Comparison of ENCODE assay signal across 19 cellular contexts in the genomic region with DNA sequence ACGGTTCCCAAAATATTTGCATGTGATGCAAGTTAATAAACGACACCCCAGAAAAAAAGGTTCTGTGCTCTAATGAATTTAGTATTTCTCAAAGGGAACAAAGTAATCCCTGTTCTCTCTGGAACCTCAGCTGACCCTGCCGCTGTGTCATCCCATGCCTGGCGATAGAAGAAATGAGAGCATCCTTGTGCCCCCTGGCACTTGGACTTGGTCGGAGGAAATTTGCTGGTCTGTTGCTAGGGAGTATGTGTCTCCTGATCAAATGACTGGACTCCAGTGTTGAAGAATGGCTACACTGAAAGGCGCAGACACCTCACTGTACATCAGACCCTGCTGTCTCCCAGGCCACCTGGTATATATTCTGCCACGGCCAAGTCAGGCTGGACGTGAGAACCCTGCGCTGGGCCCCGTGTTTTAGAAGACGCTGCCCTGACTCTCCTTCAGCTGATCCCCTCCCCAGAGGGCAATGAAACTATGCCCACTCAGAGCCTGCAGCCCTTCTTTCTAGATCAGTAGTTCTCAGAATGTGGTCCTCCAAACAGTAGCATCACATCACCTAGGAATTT.
DNase-seq lines count a peak whose midpoint lies in the region; ATAC-seq and TF ChIP-seq lines count a peak whose summit lies in the region.
"Had no signal": no experiment of that assay in that cellular context is flagged by ENCODE, and none has a peak within 500 bp of the region (broad histone marks: within the 10 kb centered on the region; RNA-seq: fewer than 3 reads in every experiment).

No MANE protein-coding gene starts in this region.

- ATAC-seq in activated T-cell treated with anti-CD3 and anti-CD28 coated beads, Interleukin-2, amount 50 U/mL, for 72 hours (replicated peaks in 1 of 2) = no peak
- no peak for ATAC-seq in GM19467 (IDR thresholded peaks at IDR 0.05; ENCODE audit: unreplicated experiment)
- no peak for ATAC-seq in activated naive CD8-positive, alpha-beta T cell treated with anti-CD3 and anti-CD28 coated beads, Interleukin-2, amount 50 U/mL, for 24 hours

- DNase-seq in Ammon's horn (ENCODE audit: low spot score) (peak; percentile 71), SK-MEL-5 (ENCODE audit: low read depth, low spot score) (peak; percentile 96), hippocampal formation (lab: John Stamatoyannopoulos, UW) (peak; percentile 11 to 22), osteocyte (ENCODE audit: extremely low spot score, unreplicated experiment) (no peak), GM19238 (ENCODE audit: insufficient read length, low spot score) (no peak)
- DNase-seq in activated T-cell treated with anti-CD3 and anti-CD28 coated beads, Interleukin-2, amount 50 U/mL, for 72 hours = no peak
- DNase-seq in activated naive CD8-positive, alpha-beta T cell treated with anti-CD3 and anti-CD28 coated beads, Interleukin-2, amount 50 U/mL, for 24 hours = no peak
- DNase-seq: 8988T; CD8-positive, alpha-beta memory T cell; DMS79 treated with DMSO at 0.1 percent for 48 hours; GF-D8; HFFc6; KG1; NCI-H1436 treated with DMSO at 0.1 percent for 48 hours; NCI-H2029 treated with DMSO at 0.1 percent for 48 hours; NCI-H510A treated with DMSO at 0.1 percent for 48 hours; NCI-H82; PC-9 had no signal

- in situ Hi-C loops in SK-MEL-5 (cut with HindIII; ENCODE audit: low pct_unique_long_range_greater_than_20kb, low sequenced_read_pairs) = no loop called here

- H3K4me1 Mint-ChIP-seq in osteocyte (ENCODE audit: unreplicated experiment) = peaks cover 53% of the 10 kb centered on the region
- H3K4me1 Mint-ChIP-seq in activated T-cell treated with anti-CD3 and anti-CD28 coated beads, Interleukin-2, amount 50 U/mL, for 72 hours (ENCODE audit: low read depth) = no peaks in the 10 kb centered on the region
- H3K4me1 Mint-ChIP-seq in activated naive CD8-positive, alpha-beta T cell treated with anti-CD3 and anti-CD28 coated beads, Interleukin-2, amount 50 U/mL, for 24 hours = peaks cover 10% of the 10 kb centered on the region

- H3K9me3 Mint-ChIP-seq in osteocyte (ENCODE audit: unreplicated experiment) = peaks cover 5% of the 10 kb centered on the region
- no peaks in the 10 kb centered on the region for H3K9me3 Mint-ChIP-seq in activated T-cell treated with anti-CD3 and anti-CD28 coated beads, Interleukin-2, amount 50 U/mL, for 72 hours
- no peaks in the 10 kb centered on the region for H3K9me3 Mint-ChIP-seq in activated naive CD8-positive, alpha-beta T cell treated with anti-CD3 and anti-CD28 coated beads, Interleukin-2, amount 50 U/mL, for 24 hours
- H3K9me3 Mint-ChIP-seq: CD8-positive, alpha-beta memory T cell; HFFc6 had no signal

- H3K27me3 Mint-ChIP-seq in osteocyte (ENCODE audit: unreplicated experiment) = no peaks in the 10 kb centered on the region
- H3K27me3 Mint-ChIP-seq in activated T-cell treated with anti-CD3 and anti-CD28 coated beads, Interleukin-2, amount 50 U/mL, for 72 hours (ENCODE audit: low read depth) = peaks cover 16% of the 10 kb centered on the region
- peaks cover 13% of the 10 kb centered on the region for H3K27me3 Mint-ChIP-seq in activated naive CD8-positive, alpha-beta T cell treated with anti-CD3 and anti-CD28 coated beads, Interleukin-2, amount 50 U/mL, for 24 hours

- no peaks in the 10 kb centered on the region for H3K36me3 Mint-ChIP-seq in osteocyte (ENCODE audit: unreplicated experiment)
- no peaks in the 10 kb centered on the region for H3K36me3 Mint-ChIP-seq in activated T-cell treated with anti-CD3 and anti-CD28 coated beads, Interleukin-2, amount 50 U/mL, for 72 hours (ENCODE audit: insufficient read depth in 2 of 2)
- H3K36me3 Mint-ChIP-seq in activated naive CD8-positive, alpha-beta T cell treated with anti-CD3 and anti-CD28 coated beads, Interleukin-2, amount 50 U/mL, for 24 hours (ENCODE audit: low read depth) = no peaks in the 10 kb centered on the region
- H3K36me3 Mint-ChIP-seq: CD8-positive, alpha-beta memory T cell had no signal

- no peak for TF ChIP-seq CTCF in osteocyte (IDR thresholded peaks at IDR 0.05)

- no peak overlapping the region for H3K4me3 Mint-ChIP-seq in osteocyte (ENCODE audit: unreplicated experiment)
- H3K4me3 Mint-ChIP-seq in activated T-cell treated with anti-CD3 and anti-CD28 coated beads, Interleukin-2, amount 50 U/mL, for 72 hours = no peak overlapping the region
- H3K4me3 Mint-ChIP-seq in activated naive CD8-positive, alpha-beta T cell treated with anti-CD3 and anti-CD28 coated beads, Interleukin-2, amount 50 U/mL, for 24 hours = no peak overlapping the region
- H3K4me3 Mint-ChIP-seq: CD8-positive, alpha-beta memory T cell had no signal

- peak overlapping the region; percentile 58 for H3K27ac Mint-ChIP-seq in osteocyte (ENCODE audit: unreplicated experiment)
- no peak overlapping the region for H3K27ac Mint-ChIP-seq in activated T-cell treated with anti-CD3 and anti-CD28 coated beads, Interleukin-2, amount 50 U/mL, for 72 hours
- no peak overlapping the region for H3K27ac Mint-ChIP-seq in activated naive CD8-positive, alpha-beta T cell treated with anti-CD3 and anti-CD28 coated beads, Interleukin-2, amount 50 U/mL, for 24 hours
- H3K27ac Mint-ChIP-seq: CD8-positive, alpha-beta memory T cell; HFFc6 had no signal

Comparison
In these comparisons a context has a peak if more than half of its experiments do, and no peak if none do; other contexts are left out.
1. DNase-seq: peak in Ammon's horn (single experiment), SK-MEL-5 (single experiment) and hippocampal formation (2 of 2); none in osteocyte (single experiment), activated T-cell treated with anti-CD3 and anti-CD28 coated beads, Interleukin-2, amount 50 U/mL, for 72 hours (0 of 2), activated naive CD8-positive, alpha-beta T cell treated with anti-CD3 and anti-CD28 coated beads, Interleukin-2, amount 50 U/mL, for 24 hours (single experiment) and GM19238 (single experiment).